In genomic region chr12:21801522-21802288, GRCh38 we compare ENCODE assay signal across 2 cellular contexts.
TF ChIP-seq lines count a peak whose summit lies in the region.

No MANE protein-coding gene starts in this region.

TF ChIP-seq in liver, 16 proteins besides CTCF, POLR2A, EP300 and RAD21 (continued from another document):
- no peak for TF ChIP-seq FOXA1 (IDR thresholded peaks at IDR 0.05)
- no peak for TF ChIP-seq SP1 (IDR thresholded peaks at IDR 0.05)
- TF ChIP-seq REST (IDR thresholded peaks at IDR 0.05), result no peak
- TF ChIP-seq TAF1 (conservative IDR thresholded peaks at IDR 0.05), result no peak
- peak; percentile 64 for TF ChIP-seq FOXA2 (IDR thresholded peaks at IDR 0.05)
- TF ChIP-seq HNF4A (conservative IDR thresholded peaks at IDR 0.05), result peak in 1 of 2 donors; percentile 32
- TF ChIP-seq, protein P1, sequence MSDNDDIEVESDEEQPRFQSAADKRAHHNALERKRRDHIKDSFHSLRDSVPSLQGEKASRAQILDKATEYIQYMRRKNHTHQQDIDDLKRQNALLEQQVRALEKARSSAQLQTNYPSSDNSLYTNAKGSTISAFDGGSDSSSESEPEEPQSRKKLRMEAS (IDR thresholded peaks at IDR 0.05), result no peak
- TF ChIP-seq, protein P2, sequence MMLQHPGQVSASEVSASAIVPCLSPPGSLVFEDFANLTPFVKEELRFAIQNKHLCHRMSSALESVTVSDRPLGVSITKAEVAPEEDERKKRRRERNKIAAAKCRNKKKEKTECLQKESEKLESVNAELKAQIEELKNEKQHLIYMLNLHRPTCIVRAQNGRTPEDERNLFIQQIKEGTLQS (IDR thresholded peaks at IDR 0.05), result no peak
- peak in 1 of 2 donors; percentile 36 for TF ChIP-seq RXRA (IDR thresholded peaks at IDR 0.05)
- peak; percentile 33 for TF ChIP-seq YY1 (IDR thresholded peaks at IDR 0.05)
- no peak for TF ChIP-seq NR2F2 (IDR thresholded peaks at IDR 0.05)
- no peak for TF ChIP-seq JUND (IDR thresholded peaks at IDR 0.05)
- no peak for TF ChIP-seq HNF4G (IDR thresholded peaks at IDR 0.05)

TF ChIP-seq in HepG2, 621 proteins besides CTCF, POLR2A, EP300 and RAD21 (continued from another document):
- TF ChIP-seq, protein P3, sequence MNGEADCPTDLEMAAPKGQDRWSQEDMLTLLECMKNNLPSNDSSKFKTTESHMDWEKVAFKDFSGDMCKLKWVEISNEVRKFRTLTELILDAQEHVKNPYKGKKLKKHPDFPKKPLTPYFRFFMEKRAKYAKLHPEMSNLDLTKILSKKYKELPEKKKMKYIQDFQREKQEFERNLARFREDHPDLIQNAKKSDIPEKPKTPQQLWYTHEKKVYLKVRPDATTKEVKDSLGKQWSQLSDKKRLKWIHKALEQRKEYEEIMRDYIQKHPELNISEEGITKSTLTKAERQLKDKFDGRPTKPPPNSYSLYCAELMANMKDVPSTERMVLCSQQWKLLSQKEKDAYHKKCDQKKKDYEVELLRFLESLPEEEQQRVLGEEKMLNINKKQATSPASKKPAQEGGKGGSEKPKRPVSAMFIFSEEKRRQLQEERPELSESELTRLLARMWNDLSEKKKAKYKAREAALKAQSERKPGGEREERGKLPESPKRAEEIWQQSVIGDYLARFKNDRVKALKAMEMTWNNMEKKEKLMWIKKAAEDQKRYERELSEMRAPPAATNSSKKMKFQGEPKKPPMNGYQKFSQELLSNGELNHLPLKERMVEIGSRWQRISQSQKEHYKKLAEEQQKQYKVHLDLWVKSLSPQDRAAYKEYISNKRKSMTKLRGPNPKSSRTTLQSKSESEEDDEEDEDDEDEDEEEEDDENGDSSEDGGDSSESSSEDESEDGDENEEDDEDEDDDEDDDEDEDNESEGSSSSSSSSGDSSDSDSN (CRISPR knock-in tag; IDR thresholded peaks at IDR 0.05), result no peak
- TF ChIP-seq, protein P4, sequence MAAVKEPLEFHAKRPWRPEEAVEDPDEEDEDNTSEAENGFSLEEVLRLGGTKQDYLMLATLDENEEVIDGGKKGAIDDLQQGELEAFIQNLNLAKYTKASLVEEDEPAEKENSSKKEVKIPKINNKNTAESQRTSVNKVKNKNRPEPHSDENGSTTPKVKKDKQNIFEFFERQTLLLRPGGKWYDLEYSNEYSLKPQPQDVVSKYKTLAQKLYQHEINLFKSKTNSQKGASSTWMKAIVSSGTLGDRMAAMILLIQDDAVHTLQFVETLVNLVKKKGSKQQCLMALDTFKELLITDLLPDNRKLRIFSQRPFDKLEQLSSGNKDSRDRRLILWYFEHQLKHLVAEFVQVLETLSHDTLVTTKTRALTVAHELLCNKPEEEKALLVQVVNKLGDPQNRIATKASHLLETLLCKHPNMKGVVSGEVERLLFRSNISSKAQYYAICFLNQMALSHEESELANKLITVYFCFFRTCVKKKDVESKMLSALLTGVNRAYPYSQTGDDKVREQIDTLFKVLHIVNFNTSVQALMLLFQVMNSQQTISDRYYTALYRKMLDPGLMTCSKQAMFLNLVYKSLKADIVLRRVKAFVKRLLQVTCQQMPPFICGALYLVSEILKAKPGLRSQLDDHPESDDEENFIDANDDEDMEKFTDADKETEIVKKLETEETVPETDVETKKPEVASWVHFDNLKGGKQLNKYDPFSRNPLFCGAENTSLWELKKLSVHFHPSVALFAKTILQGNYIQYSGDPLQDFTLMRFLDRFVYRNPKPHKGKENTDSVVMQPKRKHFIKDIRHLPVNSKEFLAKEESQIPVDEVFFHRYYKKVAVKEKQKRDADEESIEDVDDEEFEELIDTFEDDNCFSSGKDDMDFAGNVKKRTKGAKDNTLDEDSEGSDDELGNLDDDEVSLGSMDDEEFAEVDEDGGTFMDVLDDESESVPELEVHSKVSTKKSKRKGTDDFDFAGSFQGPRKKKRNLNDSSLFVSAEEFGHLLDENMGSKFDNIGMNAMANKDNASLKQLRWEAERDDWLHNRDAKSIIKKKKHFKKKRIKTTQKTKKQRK (IDR thresholded peaks at IDR 0.05; ENCODE audit: low read length), result no peak
- no peak for TF ChIP-seq ZNF317 (CRISPR knock-in tag; IDR thresholded peaks at IDR 0.05)
- TF ChIP-seq ZNF792 (CRISPR knock-in tag; IDR thresholded peaks at IDR 0.05), result no peak
- TF ChIP-seq ZNF263 (CRISPR knock-in tag; IDR thresholded peaks at IDR 0.05), result no peak
- no peak for TF ChIP-seq TEAD2 (CRISPR knock-in tag; IDR thresholded peaks at IDR 0.05)
- TF ChIP-seq, protein P5, sequence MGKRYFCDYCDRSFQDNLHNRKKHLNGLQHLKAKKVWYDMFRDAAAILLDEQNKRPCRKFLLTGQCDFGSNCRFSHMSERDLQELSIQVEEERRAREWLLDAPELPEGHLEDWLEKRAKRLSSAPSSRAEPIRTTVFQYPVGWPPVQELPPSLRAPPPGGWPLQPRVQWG (CRISPR knock-in tag; IDR thresholded peaks at IDR 0.05; ENCODE audit: borderline replicate concordance, low read depth), result no peak
- no peak for TF ChIP-seq ZSCAN21 (CRISPR knock-in tag; IDR thresholded peaks at IDR 0.05; ENCODE audit: borderline replicate concordance)
- TF ChIP-seq ZNF501 (CRISPR knock-in tag; IDR thresholded peaks at IDR 0.05), result no peak
- no peak for TF ChIP-seq CENPBD1 (CRISPR knock-in tag; IDR thresholded peaks at IDR 0.05; ENCODE audit: borderline replicate concordance, low read depth)
- no peak for TF ChIP-seq KLF16 (CRISPR knock-in tag; IDR thresholded peaks at IDR 0.05)
- no peak for TF ChIP-seq ZNF788 (CRISPR knock-in tag; IDR thresholded peaks at IDR 0.05; ENCODE audit: borderline replicate concordance)
- no peak for TF ChIP-seq RBM22 (optimal IDR thresholded peaks at IDR 0.05; ENCODE audit: low read length)
- TF ChIP-seq PHF20 (CRISPR knock-in tag; IDR thresholded peaks at IDR 0.05), result no peak
- no peak for TF ChIP-seq ZNF562 (CRISPR knock-in tag; IDR thresholded peaks at IDR 0.05; ENCODE audit: borderline replicate concordance)
- TF ChIP-seq ZFP37 (CRISPR knock-in tag; IDR thresholded peaks at IDR 0.05; ENCODE audit: borderline replicate concordance), result no peak
- TF ChIP-seq SKIL (CRISPR knock-in tag; IDR thresholded peaks at IDR 0.05; ENCODE audit: borderline replicate concordance), result no peak
